In genomic region chr11:6610591-6610990, GRCh38 we compare ENCODE assay signal across 8 cellular contexts. TPM values are rescaled to one million over a fixed set of nuclear protein-coding genes. Genes with fewer than 3 reads are reported as not detected.
DNase-seq lines count a peak whose midpoint lies in the region; ATAC-seq lines count a peak whose summit lies in the region.

No MANE protein-coding gene starts in this region.

- no peak for DNase-seq in activated CD4-positive, alpha-beta T cell treated with anti-CD3 and anti-CD28 coated beads, Interleukin-2, amount 10 ng/mL, durations not matched to agents 24 days and 14 days
- no peak for DNase-seq in activated CD4-positive, alpha-beta T cell treated with anti-CD3 and anti-CD28 coated beads for 4 hours
- no peak for DNase-seq in activated naive CD8-positive, alpha-beta T cell treated with anti-CD3 and anti-CD28 coated beads for 36 hours
- DNase-seq in AG20443 (ENCODE audit: low spot score): no peak

- no peak for ATAC-seq in GM18873 (IDR thresholded peaks at IDR 0.05; ENCODE audit: low FRiP score, unreplicated experiment)
- no peak for ATAC-seq in GM21360 (IDR thresholded peaks at IDR 0.05; ENCODE audit: unreplicated experiment)

- no peaks in the 10 kb centered on the region for H3K9me3 ChIP-seq in stomach smooth muscle (ENCODE audit: control insufficient read depth in 2 of 2, low read length in 2 of 2)

- H3K27ac Mint-ChIP-seq in activated CD4-positive, alpha-beta T cell treated with anti-CD3 and anti-CD28 coated beads, Interleukin-2, amount 10 ng/mL, durations not matched to agents 24 days and 14 days: peak overlapping the region; percentile 22
- H3K27ac Mint-ChIP-seq in activated naive CD8-positive, alpha-beta T cell treated with anti-CD3 and anti-CD28 coated beads for 36 hours: peak overlapping the region; percentile 93

- intact Hi-C loops in activated CD4-positive, alpha-beta T cell treated with anti-CD3 and anti-CD28 coated beads, Interleukin-2, amount 10 ng/mL, durations not matched to agents 24 days and 14 days (cut with micrococcal nuclease): no loop called here

- H3K9me3 Mint-ChIP-seq in activated CD4-positive, alpha-beta T cell treated with anti-CD3 and anti-CD28 coated beads, Interleukin-2, amount 10 ng/mL, durations not matched to agents 24 days and 14 days: no peaks in the 10 kb centered on the region
- H3K9me3 Mint-ChIP-seq in activated naive CD8-positive, alpha-beta T cell treated with anti-CD3 and anti-CD28 coated beads for 36 hours: no peaks in the 10 kb centered on the region

- H3K27me3 ChIP-seq in layer of hippocampus (ENCODE audit: control insufficient read depth, insufficient read depth, low read length) (no peaks in the 10 kb centered on the region), stomach smooth muscle (ENCODE audit: control insufficient read depth in 1 of 2, insufficient read depth in 2 of 2, low read length in 2 of 2) (no peaks in the 10 kb centered on the region)

- H3K27ac ChIP-seq in layer of hippocampus (ENCODE audit: low read depth, low read length) (peak overlapping the region; percentile 40), stomach smooth muscle (ENCODE audit: low read length) (peak overlapping the region; percentile 100)

- H3K4me3 ChIP-seq in stomach smooth muscle (ENCODE audit: low read length in 2 of 2): peak overlapping the region; percentile 63 to 83

- H3K27me3 Mint-ChIP-seq in activated CD4-positive, alpha-beta T cell treated with anti-CD3 and anti-CD28 coated beads, Interleukin-2, amount 10 ng/mL, durations not matched to agents 24 days and 14 days: no peaks in the 10 kb centered on the region
- no peaks in the 10 kb centered on the region for H3K27me3 Mint-ChIP-seq in activated naive CD8-positive, alpha-beta T cell treated with anti-CD3 and anti-CD28 coated beads for 36 hours

- peaks cover 73% of the 10 kb centered on the region for H3K4me1 ChIP-seq in stomach smooth muscle (ENCODE audit: control insufficient read depth, insufficient read depth, low read length)

- peak overlapping the region; percentile 95 for H3K4me3 Mint-ChIP-seq in activated CD4-positive, alpha-beta T cell treated with anti-CD3 and anti-CD28 coated beads, Interleukin-2, amount 10 ng/mL, durations not matched to agents 24 days and 14 days
- H3K4me3 Mint-ChIP-seq in activated naive CD8-positive, alpha-beta T cell treated with anti-CD3 and anti-CD28 coated beads for 36 hours: peak overlapping the region; percentile 95

- H3K9ac ChIP-seq in stomach smooth muscle (ENCODE audit: low read length in 2 of 2): peak overlapping the region; percentile 65 to 97

- peaks cover 59% of the 10 kb centered on the region for H3K36me3 Mint-ChIP-seq in activated CD4-positive, alpha-beta T cell treated with anti-CD3 and anti-CD28 coated beads, Interleukin-2, amount 10 ng/mL, durations not matched to agents 24 days and 14 days (ENCODE audit: low read depth)
- H3K36me3 Mint-ChIP-seq in activated naive CD8-positive, alpha-beta T cell treated with anti-CD3 and anti-CD28 coated beads for 36 hours: peaks cover 41% of the 10 kb centered on the region

- H3K36me3 ChIP-seq in stomach smooth muscle (ENCODE audit: control insufficient read depth in 2 of 2, insufficient read depth in 2 of 2, low read length in 2 of 2): peaks cover 49 to 51% of the 10 kb centered on the region in 2 donors

- peaks cover 40% of the 10 kb centered on the region for H3K4me1 Mint-ChIP-seq in activated CD4-positive, alpha-beta T cell treated with anti-CD3 and anti-CD28 coated beads, Interleukin-2, amount 10 ng/mL, durations not matched to agents 24 days and 14 days
- H3K4me1 Mint-ChIP-seq in activated naive CD8-positive, alpha-beta T cell treated with anti-CD3 and anti-CD28 coated beads for 36 hours: peaks cover 27% of the 10 kb centered on the region

RNA-seq across cellular contexts. Expression of gene TAF10, which starts 1.4 kb away (rescaled TPM):
- total RNA-seq in activated CD4-positive, alpha-beta T cell treated with anti-CD3 and anti-CD28 coated beads, Interleukin-2, amount 10 ng/mL, durations not matched to agents 24 days and 14 days: 140 and 141 TPM in 2 replicates
- total RNA-seq in activated naive CD8-positive, alpha-beta T cell treated with anti-CD3 and anti-CD28 coated beads for 36 hours: 100 to 1,000 TPM; 156 to 160 TPM

RNA-seq across cellular contexts. Expression of gene ILK, which starts 7.0 kb away (rescaled TPM):
- total RNA-seq in activated CD4-positive, alpha-beta T cell treated with anti-CD3 and anti-CD28 coated beads, Interleukin-2, amount 10 ng/mL, durations not matched to agents 24 days and 14 days: 89.6 and 92.4 TPM in 2 replicates
- total RNA-seq in activated naive CD8-positive, alpha-beta T cell treated with anti-CD3 and anti-CD28 coated beads for 36 hours: 10 to 100 TPM; 66.1 to 68.0 TPM

RNA-seq across cellular contexts. Expression of gene RRP8, which starts 7.2 kb away (rescaled TPM):
- total RNA-seq in activated CD4-positive, alpha-beta T cell treated with anti-CD3 and anti-CD28 coated beads, Interleukin-2, amount 10 ng/mL, durations not matched to agents 24 days and 14 days: 41.5 and 43.8 TPM in 2 replicates
- 10 to 100 TPM; 37.8 to 45.3 TPM for total RNA-seq in activated naive CD8-positive, alpha-beta T cell treated with anti-CD3 and anti-CD28 coated beads for 36 hours

RNA-seq across cellular contexts. Expression of gene TPP1, which starts 8.6 kb away (rescaled TPM):
- total RNA-seq in activated CD4-positive, alpha-beta T cell treated with anti-CD3 and anti-CD28 coated beads, Interleukin-2, amount 10 ng/mL, durations not matched to agents 24 days and 14 days: 32.2 and 35.2 TPM in 2 replicates
- total RNA-seq in activated naive CD8-positive, alpha-beta T cell treated with anti-CD3 and anti-CD28 coated beads for 36 hours: 10 to 100 TPM; 30.7 to 33.7 TPM

RNA-seq across cellular contexts. Expression of gene DCHS1, which starts 45.0 kb away (rescaled TPM):
- 0.35 and 0.36 TPM in 2 replicates for total RNA-seq in activated CD4-positive, alpha-beta T cell treated with anti-CD3 and anti-CD28 coated beads, Interleukin-2, amount 10 ng/mL, durations not matched to agents 24 days and 14 days
- 1 to 10 TPM; 1.3 to 1.4 TPM for total RNA-seq in activated naive CD8-positive, alpha-beta T cell treated with anti-CD3 and anti-CD28 coated beads for 36 hours
